Comparison of ENCODE assay signal across 9 cellular contexts in the genomic region with DNA sequence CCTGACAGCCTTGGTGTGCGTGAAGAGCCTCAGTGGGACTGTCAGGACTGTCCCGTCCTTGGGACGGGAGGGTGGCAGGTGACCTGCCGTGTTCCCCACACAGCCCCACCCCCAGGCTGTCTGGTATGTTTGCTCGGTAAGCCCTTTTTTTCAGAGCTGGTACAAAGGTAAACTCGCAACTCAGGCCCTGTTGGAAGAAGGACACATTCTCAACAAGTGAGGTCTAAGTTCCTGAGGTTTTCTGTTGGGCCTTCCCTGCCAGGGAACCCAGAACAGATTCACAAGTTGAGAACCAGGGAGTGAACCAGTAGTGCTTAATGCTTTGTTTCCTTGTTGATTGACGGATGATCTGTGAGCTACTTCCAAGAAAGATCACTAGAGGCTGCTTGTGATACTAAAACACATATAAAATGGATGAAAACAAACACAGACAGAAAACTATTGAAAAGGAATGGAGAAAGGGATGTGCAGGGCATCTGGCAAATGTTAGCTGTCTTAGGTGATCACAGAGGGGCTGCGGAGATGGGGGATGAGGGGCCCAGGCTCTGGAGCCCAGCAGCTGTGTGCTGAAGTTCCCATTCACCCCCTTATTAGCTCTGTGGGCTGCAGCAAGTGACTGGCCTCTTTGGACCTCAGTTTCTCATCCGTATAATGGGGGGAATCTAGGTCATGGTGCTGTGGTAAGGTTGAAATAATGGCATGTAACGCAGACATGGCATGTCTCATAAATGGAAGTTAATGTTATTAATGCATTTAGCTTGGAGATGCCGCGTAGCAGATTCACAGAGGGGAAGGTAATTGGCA. TPM values are rescaled to one million over a fixed set of nuclear protein-coding genes. Genes with fewer than 3 reads are reported as not detected.
DNase-seq lines count a peak whose midpoint lies in the region; FAIRE-seq and TF ChIP-seq lines count a peak whose summit lies in the region.
"Had no signal": no experiment of that assay in that cellular context is flagged by ENCODE, and none has a peak within 500 bp of the region (broad histone marks: within the 10 kb centered on the region; RNA-seq: fewer than 3 reads in every experiment).

No MANE protein-coding gene starts in this region.

- H3K4me3 Mint-ChIP-seq in astrocyte (ENCODE audit: unreplicated experiment), result peak overlapping the region; percentile 5

- peak overlapping the region; percentile 61 for H3K9ac ChIP-seq in astrocyte (ENCODE audit: low read length)

- H3K9me3 ChIP-seq in astrocyte (ENCODE audit: insufficient read depth, low read depth, low read length), result no peaks in the 10 kb centered on the region

- H3K79me2 ChIP-seq in astrocyte (ENCODE audit: insufficient read depth, low read length), result peaks cover 92% of the 10 kb centered on the region

- H3K27me3 ChIP-seq in astrocyte (ENCODE audit: insufficient read depth, low read length), result no peaks in the 10 kb centered on the region

- H3K9me3 Mint-ChIP-seq in astrocyte (ENCODE audit: unreplicated experiment), result no peaks in the 10 kb centered on the region

- peaks cover 4% of the 10 kb centered on the region for H3K36me3 Mint-ChIP-seq in astrocyte (ENCODE audit: low read depth, unreplicated experiment)

- TF ChIP-seq CTCF in astrocyte (IDR thresholded peaks at IDR 0.05; ENCODE audit: insufficient read depth, low read depth, low read length), result no peak

- H3K4me1 ChIP-seq in astrocyte (ENCODE audit: insufficient read depth, low read length), result peaks cover 73% of the 10 kb centered on the region

- no peaks in the 10 kb centered on the region for H3K27me3 Mint-ChIP-seq in astrocyte (ENCODE audit: low read depth, unreplicated experiment)

- peak; percentile 72 for DNase-seq in DMS53 (lab: John Stamatoyannopoulos, UW)
- DNase-seq in astrocyte (ENCODE audit: low read depth), result peak; percentile 70
- peak; percentile 57 for DNase-seq in islet precursor cell
- peak; percentile 68 for DNase-seq in renal cortical epithelial cell (ENCODE audit: low read depth)
- DNase-seq in cerebellar cortex (ENCODE audit: low spot score), result no peak
- DNase-seq in DMS153 treated with DMSO at 0.1 percent for 48 hours (lab: John Stamatoyannopoulos, UW; ENCODE audit: unreplicated experiment), result no peak
- no peak for DNase-seq in 8988T
- DNase-seq in stimulated activated CD4-positive, alpha-beta T cell treated with anti-CD3 and anti-CD28 coated beads, Interleukin-1b, Interleukin-23, amount 100 ng/mL, for 48 hours, result no peak
- DNase-seq: COR-L47 had no signal

- H4K20me1 ChIP-seq in astrocyte (ENCODE audit: insufficient read depth, low read length), result peaks cover 96% of the 10 kb centered on the region

- FAIRE-seq in astrocyte (lab: Jason Lieb, UNC), result no peak

- H3K4me2 ChIP-seq in astrocyte (ENCODE audit: low read length), result peak overlapping the region; percentile 52

- H3K4me3 ChIP-seq in astrocyte (ENCODE audit: insufficient read depth, low read depth, low read length), result no peak overlapping the region

- no peak overlapping the region for H2AFZ ChIP-seq in astrocyte (ENCODE audit: low read depth, low read length)

- peak overlapping the region; percentile 82 for H3K27ac Mint-ChIP-seq in astrocyte (ENCODE audit: unreplicated experiment)

- peaks cover 3% of the 10 kb centered on the region for H3K36me3 ChIP-seq in astrocyte (ENCODE audit: insufficient read depth, low read length)

- peak overlapping the region; percentile 75 for H3K27ac ChIP-seq in astrocyte (ENCODE audit: low read depth, low read length)

- peaks cover 69% of the 10 kb centered on the region for H3K4me1 Mint-ChIP-seq in astrocyte (ENCODE audit: low read depth, unreplicated experiment)

RNA-seq across cellular contexts. Expression of a gene that starts 2.7 kb away (rescaled TPM):
- total RNA-seq in astrocyte (293 and 321 TPM in 2 replicates), renal cortical epithelial cell (86.0 and 225 TPM in 2 replicates)

Comparison
In these comparisons a context has a peak if more than half of its experiments do, and no peak if none do; other contexts are left out.
1. DNase-seq: peak in DMS53 (single experiment), astrocyte (single experiment), islet precursor cell (single experiment) and renal cortical epithelial cell (single experiment); none in cerebellar cortex (single experiment), DMS153 treated with DMSO at 0.1 percent for 48 hours (single experiment), 8988T (single experiment) and stimulated activated CD4-positive, alpha-beta T cell treated with anti-CD3 and anti-CD28 coated beads, Interleukin-1b, Interleukin-23, amount 100 ng/mL, for 48 hours (single experiment).